19 cellular contexts compared by ENCODE assay signal in the genomic region with DNA sequence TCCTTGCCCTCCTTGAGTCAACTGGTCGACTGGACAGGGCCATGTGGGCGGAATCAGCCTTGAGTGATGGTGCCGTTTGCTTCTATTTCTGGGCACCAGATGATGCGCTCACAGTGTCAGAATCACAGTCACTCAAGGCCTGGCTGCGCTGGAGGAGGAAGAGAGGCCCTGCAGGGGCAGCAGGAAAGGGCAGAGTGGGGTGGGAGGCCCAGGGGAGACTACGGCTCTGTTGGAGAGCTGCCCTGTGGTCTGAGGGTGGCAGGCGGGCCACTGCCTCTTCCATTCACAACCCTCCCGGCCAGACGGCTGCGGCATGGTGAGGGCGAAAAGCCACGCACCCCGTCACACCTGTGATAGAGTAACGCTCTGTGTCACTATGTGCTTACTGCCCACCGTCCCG. TPM values are rescaled to one million over a fixed set of nuclear protein-coding genes. Genes with fewer than 3 reads are reported as not detected.
DNase-seq lines count a peak whose midpoint lies in the region; ATAC-seq lines count a peak whose summit lies in the region.
"Had no signal": no experiment of that assay in that cellular context is flagged by ENCODE, and none has a peak within 500 bp of the region (broad histone marks: within the 10 kb centered on the region; RNA-seq: fewer than 3 reads in every experiment).

No MANE protein-coding gene starts in this region.

- no peaks in the 10 kb centered on the region for H3K9me3 ChIP-seq in skeletal muscle tissue (ENCODE audit: control insufficient read depth in 3 of 3, low read length in 3 of 3)
- H3K9me3 ChIP-seq: HAP-1 had no signal

- peak; percentile 47 for ATAC-seq in Right ventricle myocardium inferior
- peak; percentile 64 to 75 for ATAC-seq in left cardiac atrium
- ATAC-seq in GM19395 (IDR thresholded peaks at IDR 0.05; ENCODE audit: unreplicated experiment) = no peak
- ATAC-seq: GM12878 had no signal

- H3K36me3 ChIP-seq in skeletal muscle tissue (ENCODE audit: control insufficient read depth in 3 of 3, insufficient read depth in 3 of 3, low read length in 3 of 3) = peaks cover 7 to 10% (median 8%) of the 10 kb centered on the region in 3 donors
- H3K36me3 ChIP-seq: HAP-1 had no signal

- peak overlapping the region in 2 of 3 donors; percentile 3 to 49 for H3K4me3 ChIP-seq in skeletal muscle tissue (ENCODE audit: low read length in 3 of 3)
- H3K4me3 ChIP-seq: GM12878, HAP-1 had no signal

- peak overlapping the region; percentile 68 to 76 (median 68) for H3K9ac ChIP-seq in skeletal muscle tissue (ENCODE audit: low read depth in 1 of 3, low read length in 3 of 3)

- intact Hi-C loops in Right ventricle myocardium inferior (cut with DNase I) (no loop called here), cardiac septum (cut with DNase I) (loop anchor here (2.0 to 5.0 kb wide), 2 partner anchors 35 to 62 kb away; no protein-coding TSS in a partner anchor), left cardiac atrium (cut with DNase I) (loop anchor here in 1 of 2 donors (5.0 kb wide), 1 partner anchor 33 kb away; no protein-coding TSS in a partner anchor)

- no peaks in the 10 kb centered on the region for H3K27me3 ChIP-seq in skeletal muscle tissue (ENCODE audit: control insufficient read depth in 3 of 3, insufficient read depth in 3 of 3, low read length in 3 of 3)

- no peak for DNase-seq in Right ventricle myocardium inferior (ENCODE audit: missing footprints)
- no peak for DNase-seq in cardiac septum (ENCODE audit: low spot score)
- peak; percentile 64 for DNase-seq in left cardiac atrium
- peak; percentile 87 for DNase-seq in myocyte (ENCODE audit: low read depth)
- no peak for DNase-seq in stimulated activated CD4-positive, alpha-beta T cell treated with anti-CD3 and anti-CD28 coated beads, Interleukin-4, amount 100 ng/mL, for 1 hour
- no peak for DNase-seq in HCEC 1CT
- DNase-seq: AML-193; CD4-positive, alpha-beta memory T cell; DMS79; HFFc6; IMR-90 had no signal

- H3K27ac ChIP-seq in skeletal muscle tissue (ENCODE audit: low read depth, low read length) = peak overlapping the region; percentile 80
- H3K27ac ChIP-seq: 22Rv1, C4-2B, HL-60 had no signal

- peaks cover 60 to 86% (median 79%) of the 10 kb centered on the region in 3 donors for H3K4me1 ChIP-seq in skeletal muscle tissue (ENCODE audit: control insufficient read depth in 3 of 3, insufficient read depth in 3 of 3, low read length in 3 of 3)
- H3K4me1 ChIP-seq: HAP-1 had no signal

RNA-seq across cellular contexts. Expression of a gene that starts 9.8 kb away (rescaled TPM):
- total RNA-seq in Right ventricle myocardium inferior (107 TPM), cardiac septum (78.7 TPM), left cardiac atrium (100 to 1,000 TPM in 1 of 2 donors, 10 to 100 TPM in 1; 82.7 to 108 TPM), myocyte (63.5 and 92.3 TPM in 2 replicates), skeletal muscle tissue (34.4 TPM)
- polyA plus RNA-seq in myocyte (2012) = 23.8 TPM
- total RNA-seq: A673; CD4-positive, alpha-beta memory T cell had no signal
- polyA plus RNA-seq: CD4-positive, alpha-beta memory T cell had no signal

RNA-seq across cellular contexts. Expression of a gene that starts 23.0 kb away (rescaled TPM):
- total RNA-seq in Right ventricle myocardium inferior (62.9 TPM), cardiac septum (27.2 TPM), left cardiac atrium (10 to 100 TPM; 50.4 to 60.5 TPM), myocyte (6.1 and 7.0 TPM in 2 replicates), skeletal muscle tissue (14.6 TPM)
- 4.4 TPM for polyA plus RNA-seq in myocyte (2012)

Comparison
In these comparisons a context has a peak if more than half of its experiments do, and no peak if none do; other contexts are left out.
1. DNase-seq: peak in left cardiac atrium (single experiment) and myocyte (single experiment); none in Right ventricle myocardium inferior (single experiment), cardiac septum (single experiment), stimulated activated CD4-positive, alpha-beta T cell treated with anti-CD3 and anti-CD28 coated beads, Interleukin-4, amount 100 ng/mL, for 1 hour (single experiment) and HCEC 1CT (single experiment).